Comparison of ENCODE assay signal across 37 cellular contexts in the genomic region with DNA sequence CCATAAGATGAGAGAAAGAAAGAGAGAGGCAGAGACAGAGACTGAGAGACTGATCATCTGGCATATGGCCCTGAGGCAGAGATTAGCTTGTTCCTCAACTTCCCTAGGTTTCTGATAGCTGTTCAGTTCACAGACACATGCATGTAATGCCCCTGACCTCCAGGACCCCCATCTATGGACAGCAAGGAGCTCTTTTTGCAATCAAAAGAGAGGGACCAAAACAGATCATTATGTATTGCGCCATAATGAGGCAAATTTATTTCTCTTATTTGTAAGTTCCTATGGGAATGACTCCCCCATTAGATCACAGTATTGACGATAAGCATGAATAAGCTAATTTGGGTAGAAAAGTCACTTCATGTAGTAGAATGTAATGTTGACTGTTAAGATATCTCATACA.
"Had no signal": no experiment of that assay in that cellular context is flagged by ENCODE, and none has a peak within 500 bp of the region (broad histone marks: within the 10 kb centered on the region; RNA-seq: fewer than 3 reads in every experiment).

No MANE protein-coding gene starts in this region.

- H3K4me1 ChIP-seq: adrenal gland, body of pancreas, heart left ventricle had no signal

- H3K27me3 Mint-ChIP-seq: activated CD4-positive, alpha-beta memory T cell treated with anti-CD3 and anti-CD28 coated beads for 36 hours; activated CD4-positive, alpha-beta T cell treated with anti-CD3 and anti-CD28 coated beads for 36 hours; activated CD4-positive, alpha-beta T cell treated with anti-CD3 and anti-CD28 coated beads, Interleukin-2, amount 10 ng/mL, durations not matched to agents 24 days and 14 days; activated CD8-positive, alpha-beta memory T cell treated with anti-CD3 and anti-CD28 coated beads, Interleukin-2, amount 10 ng/mL, durations not matched to agents 7 days and 5 days; activated naive CD4-positive, alpha-beta T cell treated with anti-CD3 and anti-CD28 coated beads, Interleukin-2, amount 50 U/mL, for 24 hours; activated naive CD8-positive, alpha-beta T cell treated with anti-CD3 and anti-CD28 coated beads for 36 hours; activated naive CD8-positive, alpha-beta T cell treated with anti-CD3 and anti-CD28 coated beads, Interleukin-2, amount 50 U/mL, for 24 hours; dendritic cell treated with granulocyte-macrophage colony-stimulating factor and Interleukin-4, amounts not matched to agents 40 ng/mL and 50 ng/mL, for 4 days had no signal

- H3K4me3 ChIP-seq: adrenal gland, body of pancreas, coronary artery, dorsolateral prefrontal cortex, esophagus muscularis mucosa, gastrocnemius medialis, heart left ventricle had no signal

- H3K9me3 ChIP-seq: adrenal gland, body of pancreas, esophagus muscularis mucosa, gastrocnemius medialis, heart left ventricle had no signal

- H3K36me3 Mint-ChIP-seq: activated CD4-positive, alpha-beta memory T cell treated with anti-CD3 and anti-CD28 coated beads for 36 hours had no signal

- H3K4me3 Mint-ChIP-seq: activated CD4-positive, alpha-beta memory T cell treated with anti-CD3 and anti-CD28 coated beads for 36 hours; activated CD4-positive, alpha-beta T cell treated with anti-CD3 and anti-CD28 coated beads for 36 hours; activated CD4-positive, alpha-beta T cell treated with anti-CD3 and anti-CD28 coated beads, Interleukin-2, amount 10 ng/mL, durations not matched to agents 24 days and 14 days; activated CD8-positive, alpha-beta memory T cell treated with anti-CD3 and anti-CD28 coated beads, Interleukin-2, amount 10 ng/mL, durations not matched to agents 7 days and 5 days; activated CD8-positive, alpha-beta T cell treated with anti-CD3 and anti-CD28 coated beads, Interleukin-2, amount 10 ng/mL, durations not matched to agents 7 days and 5 days; activated naive CD4-positive, alpha-beta T cell treated with anti-CD3 and anti-CD28 coated beads for 36 hours; activated naive CD4-positive, alpha-beta T cell treated with anti-CD3 and anti-CD28 coated beads, Interleukin-2, amount 50 U/mL, for 24 hours; activated naive CD8-positive, alpha-beta T cell treated with anti-CD3 and anti-CD28 coated beads for 36 hours; activated naive CD8-positive, alpha-beta T cell treated with anti-CD3 and anti-CD28 coated beads, Interleukin-2, amount 50 U/mL, for 24 hours; activated T-helper 1 cell treated with anti-CD3 and anti-CD28 coated beads, Interleukin-12 subunit alpha, Interleukin-12 subunit beta, Interleukin-2, Interleukin-4 antibody, amounts not matched to agents 30 ng/mL and 10 ng/mL and 1 ng/mL, durations not matched to agents 14 hours and 24 hours and 36 hours; dendritic cell treated with granulocyte-macrophage colony-stimulating factor and Interleukin-4, amounts not matched to agents 40 ng/mL and 50 ng/mL, for 4 days; endodermal cell; T-helper 17 cell; T-helper 2 cell treated with Interferon-gamma antibody and Interleukin-4, amounts not matched to agents 5 μg/mL and 100 μg/mL, for 36 hours had no signal

- H3K36me3 ChIP-seq: adrenal gland, esophagus muscularis mucosa, gastrocnemius medialis, heart left ventricle had no signal

- H3K4me1 Mint-ChIP-seq: endodermal cell had no signal

- H3K9me3 Mint-ChIP-seq: activated CD4-positive, alpha-beta memory T cell treated with anti-CD3 and anti-CD28 coated beads for 36 hours; activated naive CD4-positive, alpha-beta T cell treated with anti-CD3 and anti-CD28 coated beads for 36 hours; activated naive CD4-positive, alpha-beta T cell treated with anti-CD3 and anti-CD28 coated beads, Interleukin-2, amount 50 U/mL, for 24 hours; activated naive CD8-positive, alpha-beta T cell treated with anti-CD3 and anti-CD28 coated beads for 36 hours; activated naive CD8-positive, alpha-beta T cell treated with anti-CD3 and anti-CD28 coated beads, Interleukin-2, amount 50 U/mL, for 24 hours; activated T-helper 1 cell treated with anti-CD3 and anti-CD28 coated beads, Interleukin-12 subunit alpha, Interleukin-12 subunit beta, Interleukin-2, Interleukin-4 antibody, amounts not matched to agents 30 ng/mL and 10 ng/mL and 1 ng/mL, durations not matched to agents 14 hours and 24 hours and 36 hours; activated T-helper 2 cell treated with anti-CD3 and anti-CD28 coated beads, Interferon-gamma antibody, Interleukin-2, Interleukin-4, amounts not matched to agents 10 μg/mL and 5 μg/mL and 100 μg/mL, durations not matched to agents 14 hours and 24 hours and 36 hours; dendritic cell treated with granulocyte-macrophage colony-stimulating factor and Interleukin-4, amounts not matched to agents 40 ng/mL and 50 ng/mL, for 4 days; endodermal cell; T-helper 2 cell treated with Interferon-gamma antibody and Interleukin-4, amounts not matched to agents 5 μg/mL and 100 μg/mL, for 36 hours had no signal

- DNase-seq: activated CD4-positive, alpha-beta memory T cell treated with anti-CD3 and anti-CD28 coated beads for 36 hours; activated CD4-positive, alpha-beta T cell treated with anti-CD3 and anti-CD28 coated beads for 36 hours; activated CD4-positive, alpha-beta T cell treated with anti-CD3 and anti-CD28 coated beads, Interleukin-2, amount 10 ng/mL, durations not matched to agents 24 days and 14 days; activated CD4-positive, CD25-positive, alpha-beta regulatory T cell; activated CD4-positive, CD25-positive, alpha-beta regulatory T cell treated with anti-CD3 and anti-CD28 coated beads, Interleukin-2, amount 50 U/mL, for 72 hours; activated CD8-positive, alpha-beta memory T cell treated with anti-CD3 and anti-CD28 coated beads, Interleukin-2, amount 10 ng/mL, durations not matched to agents 7 days and 5 days; activated CD8-positive, alpha-beta memory T cell treated with anti-CD3 and anti-CD28 coated beads, Interleukin-2, amount 50 U/mL, for 4 hours; activated CD8-positive, alpha-beta T cell treated with anti-CD3 and anti-CD28 coated beads, Interleukin-2, amount 10 ng/mL, durations not matched to agents 7 days and 5 days; activated effector memory CD4-positive, alpha-beta T cell treated with anti-CD3 and anti-CD28 coated beads, Interleukin-2, amount 50 U/mL, for 16 hours; activated naive CD4-positive, alpha-beta T cell treated with anti-CD3 and anti-CD28 coated beads for 36 hours; activated naive CD8-positive, alpha-beta T cell treated with anti-CD3 and anti-CD28 coated beads for 36 hours; activated naive CD8-positive, alpha-beta T cell treated with anti-CD3 and anti-CD28 coated beads, Interleukin-2, amount 50 U/mL, for 24 hours; activated T-cell treated with anti-CD3 and anti-CD28 coated beads, Interleukin-2, amount 50 U/mL, for 1 hour; activated T-cell treated with anti-CD3 and anti-CD28 coated beads, Interleukin-2, amount 50 U/mL, for 48 hours; adrenal gland; amygdala; aorta; body of pancreas; caudate nucleus; dorsolateral prefrontal cortex; effector memory CD4-positive, alpha-beta T cell; endodermal cell; erythroblast; gastrocnemius medialis; glutamatergic neuron; heart left ventricle; T-helper 1 cell; T-helper 17 cell; T1000 had no signal

- H3K27ac ChIP-seq: adrenal gland, body of pancreas, coronary artery, dorsolateral prefrontal cortex, esophagus muscularis mucosa, foreskin keratinocyte, gastrocnemius medialis, heart left ventricle had no signal

- ATAC-seq: activated CD4-positive, alpha-beta T cell treated with anti-CD3 and anti-CD28 coated beads for 36 hours; activated CD8-positive, alpha-beta memory T cell treated with anti-CD3 and anti-CD28 coated beads, Interleukin-2, amount 10 ng/mL, durations not matched to agents 7 days and 5 days; activated CD8-positive, alpha-beta T cell treated with anti-CD3 and anti-CD28 coated beads, Interleukin-2, amount 10 ng/mL, durations not matched to agents 7 days and 5 days; activated naive CD8-positive, alpha-beta T cell treated with anti-CD3 and anti-CD28 coated beads, Interleukin-2, amount 50 U/mL, for 24 hours; body of pancreas; gastrocnemius medialis; heart left ventricle; T-helper 17 cell had no signal

- H3K27ac Mint-ChIP-seq: activated CD4-positive, alpha-beta memory T cell treated with anti-CD3 and anti-CD28 coated beads for 36 hours; activated CD4-positive, alpha-beta T cell treated with anti-CD3 and anti-CD28 coated beads for 36 hours; activated CD4-positive, alpha-beta T cell treated with anti-CD3 and anti-CD28 coated beads, Interleukin-2, amount 10 ng/mL, durations not matched to agents 24 days and 14 days; activated CD8-positive, alpha-beta memory T cell treated with anti-CD3 and anti-CD28 coated beads, Interleukin-2, amount 10 ng/mL, durations not matched to agents 7 days and 5 days; activated CD8-positive, alpha-beta T cell treated with anti-CD3 and anti-CD28 coated beads, Interleukin-2, amount 10 ng/mL, durations not matched to agents 7 days and 5 days; activated naive CD4-positive, alpha-beta T cell treated with anti-CD3 and anti-CD28 coated beads, Interleukin-2, amount 50 U/mL, for 24 hours; activated naive CD8-positive, alpha-beta T cell treated with anti-CD3 and anti-CD28 coated beads for 36 hours; activated naive CD8-positive, alpha-beta T cell treated with anti-CD3 and anti-CD28 coated beads, Interleukin-2, amount 50 U/mL, for 24 hours; activated T-helper 1 cell treated with anti-CD3 and anti-CD28 coated beads, Interleukin-12 subunit alpha, Interleukin-12 subunit beta, Interleukin-2, Interleukin-4 antibody, amounts not matched to agents 30 ng/mL and 10 ng/mL and 1 ng/mL, durations not matched to agents 14 hours and 24 hours and 36 hours; activated T-helper 2 cell treated with anti-CD3 and anti-CD28 coated beads, Interferon-gamma antibody, Interleukin-2, Interleukin-4, amounts not matched to agents 10 μg/mL and 5 μg/mL and 100 μg/mL, durations not matched to agents 14 hours and 24 hours and 36 hours; dendritic cell treated with granulocyte-macrophage colony-stimulating factor and Interleukin-4, amounts not matched to agents 40 ng/mL and 50 ng/mL, for 4 days; endodermal cell; T-helper 17 cell; T-helper 2 cell treated with Interferon-gamma antibody and Interleukin-4, amounts not matched to agents 5 μg/mL and 100 μg/mL, for 36 hours had no signal

- H3K27me3 ChIP-seq: adrenal gland, body of pancreas, dorsolateral prefrontal cortex, esophagus muscularis mucosa, foreskin keratinocyte, gastrocnemius medialis, heart left ventricle had no signal
